2 cellular contexts compared by ENCODE assay signal in the genomic region with DNA sequence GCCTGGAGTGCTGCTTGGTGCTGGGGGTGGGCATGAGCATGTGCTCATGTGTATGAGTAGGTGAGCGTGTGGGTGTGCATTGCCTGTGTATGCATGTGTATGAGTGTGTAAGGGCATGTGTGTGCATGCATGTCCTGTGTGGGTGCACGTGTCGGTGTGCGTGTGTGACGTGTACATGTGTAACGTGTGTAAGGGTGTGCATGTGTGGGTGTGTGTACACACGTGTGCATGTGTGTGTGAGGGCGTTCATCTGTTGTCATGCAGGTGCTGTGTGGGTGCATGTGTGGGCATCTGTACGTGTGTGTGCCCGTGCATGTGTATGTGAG.
TF ChIP-seq lines count a peak whose summit lies in the region.

No MANE protein-coding gene starts in this region.

TF ChIP-seq in HEK293, 187 proteins besides CTCF, POLR2A, EP300 and RAD21:
- TF ChIP-seq, protein P1, sequence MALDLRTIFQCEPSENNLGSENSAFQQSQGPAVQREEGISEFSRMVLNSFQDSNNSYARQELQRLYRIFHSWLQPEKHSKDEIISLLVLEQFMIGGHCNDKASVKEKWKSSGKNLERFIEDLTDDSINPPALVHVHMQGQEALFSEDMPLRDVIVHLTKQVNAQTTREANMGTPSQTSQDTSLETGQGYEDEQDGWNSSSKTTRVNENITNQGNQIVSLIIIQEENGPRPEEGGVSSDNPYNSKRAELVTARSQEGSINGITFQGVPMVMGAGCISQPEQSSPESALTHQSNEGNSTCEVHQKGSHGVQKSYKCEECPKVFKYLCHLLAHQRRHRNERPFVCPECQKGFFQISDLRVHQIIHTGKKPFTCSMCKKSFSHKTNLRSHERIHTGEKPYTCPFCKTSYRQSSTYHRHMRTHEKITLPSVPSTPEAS (tag by site-specific recombination; IDR thresholded peaks at IDR 0.05), result peak; percentile 74
- TF ChIP-seq ZNF837 (tag by site-specific recombination; IDR thresholded peaks at IDR 0.05) (no peak), ZFHX2 (tag by site-specific recombination; conservative IDR thresholded peaks at IDR 0.05) (peak; percentile 99), ZNF302 (tag by site-specific recombination; IDR thresholded peaks at IDR 0.05; ENCODE audit: low read depth) (no peak), EGR2 (tag by site-specific recombination; IDR thresholded peaks at IDR 0.05; ENCODE audit: low read depth) (peak; percentile 97)
- TF ChIP-seq, protein P2, sequence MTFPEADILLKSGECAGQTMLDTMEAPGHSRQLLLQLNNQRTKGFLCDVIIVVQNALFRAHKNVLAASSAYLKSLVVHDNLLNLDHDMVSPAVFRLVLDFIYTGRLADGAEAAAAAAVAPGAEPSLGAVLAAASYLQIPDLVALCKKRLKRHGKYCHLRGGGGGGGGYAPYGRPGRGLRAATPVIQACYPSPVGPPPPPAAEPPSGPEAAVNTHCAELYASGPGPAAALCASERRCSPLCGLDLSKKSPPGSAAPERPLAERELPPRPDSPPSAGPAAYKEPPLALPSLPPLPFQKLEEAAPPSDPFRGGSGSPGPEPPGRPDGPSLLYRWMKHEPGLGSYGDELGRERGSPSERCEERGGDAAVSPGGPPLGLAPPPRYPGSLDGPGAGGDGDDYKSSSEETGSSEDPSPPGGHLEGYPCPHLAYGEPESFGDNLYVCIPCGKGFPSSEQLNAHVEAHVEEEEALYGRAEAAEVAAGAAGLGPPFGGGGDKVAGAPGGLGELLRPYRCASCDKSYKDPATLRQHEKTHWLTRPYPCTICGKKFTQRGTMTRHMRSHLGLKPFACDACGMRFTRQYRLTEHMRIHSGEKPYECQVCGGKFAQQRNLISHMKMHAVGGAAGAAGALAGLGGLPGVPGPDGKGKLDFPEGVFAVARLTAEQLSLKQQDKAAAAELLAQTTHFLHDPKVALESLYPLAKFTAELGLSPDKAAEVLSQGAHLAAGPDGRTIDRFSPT (tag by site-specific recombination; IDR thresholded peaks at IDR 0.05), result peak; percentile 39; the same call in 1 of the 2 replicates

TF ChIP-seq in K562, 482 proteins besides CTCF, POLR2A, EP300 and RAD21:
- TF ChIP-seq, protein P3, sequence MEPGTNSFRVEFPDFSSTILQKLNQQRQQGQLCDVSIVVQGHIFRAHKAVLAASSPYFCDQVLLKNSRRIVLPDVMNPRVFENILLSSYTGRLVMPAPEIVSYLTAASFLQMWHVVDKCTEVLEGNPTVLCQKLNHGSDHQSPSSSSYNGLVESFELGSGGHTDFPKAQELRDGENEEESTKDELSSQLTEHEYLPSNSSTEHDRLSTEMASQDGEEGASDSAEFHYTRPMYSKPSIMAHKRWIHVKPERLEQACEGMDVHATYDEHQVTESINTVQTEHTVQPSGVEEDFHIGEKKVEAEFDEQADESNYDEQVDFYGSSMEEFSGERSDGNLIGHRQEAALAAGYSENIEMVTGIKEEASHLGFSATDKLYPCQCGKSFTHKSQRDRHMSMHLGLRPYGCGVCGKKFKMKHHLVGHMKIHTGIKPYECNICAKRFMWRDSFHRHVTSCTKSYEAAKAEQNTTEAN (CRISPR knock-in tag; IDR thresholded peaks at IDR 0.05), result peak; percentile 95; the same call in 1 of the 2 replicates
- TF ChIP-seq MYNN (IDR thresholded peaks at IDR 0.05) (peak; percentile 57; the same call in 1 of the 2 replicates), MYNN (CRISPR knock-in tag; IDR thresholded peaks at IDR 0.05) (no peak), MYC (IDR thresholded peaks at IDR 0.05; ENCODE audit: low read depth, low read length) (no peak), MYC (CRISPR knock-in tag; IDR thresholded peaks at IDR 0.05; ENCODE audit: borderline replicate concordance, low read depth) (no peak), KDM1A (IDR thresholded peaks at IDR 0.05) (peak in 1 of 2 experiments; percentile 37; a peak in 1 of 4 replicates), PCBP2 (IDR thresholded peaks at IDR 0.05; ENCODE audit: low read depth, low read length, poor library complexity, severe bottlenecking) (no peak)
- TF ChIP-seq, protein P4, sequence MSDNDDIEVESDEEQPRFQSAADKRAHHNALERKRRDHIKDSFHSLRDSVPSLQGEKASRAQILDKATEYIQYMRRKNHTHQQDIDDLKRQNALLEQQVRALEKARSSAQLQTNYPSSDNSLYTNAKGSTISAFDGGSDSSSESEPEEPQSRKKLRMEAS (CRISPR knock-in tag; IDR thresholded peaks at IDR 0.05), result peak; percentile 61; the same call in 1 of the 2 replicates
